ENCODE assay signal across 21 cellular contexts in genomic region chr12:55722948-55723347, GRCh38. TPM values are rescaled to one million over a fixed set of nuclear protein-coding genes. Genes with fewer than 3 reads are reported as not detected.
DNase-seq lines count a peak whose midpoint lies in the region; ATAC-seq and TF ChIP-seq lines count a peak whose summit lies in the region.
"Had no signal": no experiment of that assay in that cellular context is flagged by ENCODE, and none has a peak within 500 bp of the region (broad histone marks: within the 10 kb centered on the region; RNA-seq: fewer than 3 reads in every experiment).

No MANE protein-coding gene starts in this region.

- TF ChIP-seq POLR2A in esophagus squamous epithelium (IDR thresholded peaks at IDR 0.05) (no peak), vagina (IDR thresholded peaks at IDR 0.05) (no peak)

- ATAC-seq in GM21529 (IDR thresholded peaks at IDR 0.05; ENCODE audit: unreplicated experiment): no peak
- ATAC-seq: CD8-positive, alpha-beta T cell; GM23338 had no signal

- H3K4me1 ChIP-seq in cardiac muscle cell (ENCODE audit: low read depth): peaks cover 6% of the 10 kb centered on the region
- peaks cover 47 to 100% (median 80%) of the 10 kb centered on the region in 3 donors for H3K4me1 ChIP-seq in esophagus squamous epithelium
- H3K4me1 ChIP-seq in vagina: peaks cover 67% of the 10 kb centered on the region

- WGBS in esophagus squamous epithelium, 2 donors: 54 to 62% methylated on average over 8 of the region's 8 CpGs

- H3K27me3 ChIP-seq in cardiac muscle cell (no peaks in the 10 kb centered on the region), esophagus squamous epithelium (no peaks in the 10 kb centered on the region), vagina (no peaks in the 10 kb centered on the region)
- H3K27me3 ChIP-seq: colonic mucosa had no signal

- H3K9me3 Mint-ChIP-seq in osteocyte (ENCODE audit: unreplicated experiment): no peaks in the 10 kb centered on the region
- peaks cover 0 to 4% (median 0%) of the 10 kb centered on the region in 7 donors for H3K9me3 Mint-ChIP-seq in CD14-positive monocyte
- H3K9me3 Mint-ChIP-seq: CD8-positive, alpha-beta T cell; GM23338; T-helper 1 cell treated with Interleukin-12 subunit alpha and Interleukin-12 subunit beta and Interleukin-4 antibody, amounts not matched to agents 30 μg/mL and 1 μg/mL, for 36 hours had no signal

- peaks cover 25% of the 10 kb centered on the region for H3K36me3 Mint-ChIP-seq in osteocyte (ENCODE audit: unreplicated experiment)
- H3K36me3 Mint-ChIP-seq in CD14-positive monocyte: peaks cover 61 to 80% of the 10 kb centered on the region in 2 donors

- TF ChIP-seq CTCF in cardiac muscle cell (IDR thresholded peaks at IDR 0.05; ENCODE audit: low read depth, low read length) (no peak), esophagus squamous epithelium (IDR thresholded peaks at IDR 0.05) (no peak), osteocyte (IDR thresholded peaks at IDR 0.05) (no peak), vagina (IDR thresholded peaks at IDR 0.05) (no peak), CD14-positive monocyte (IDR thresholded peaks at IDR 0.05) (no peak)

- H3K4me1 Mint-ChIP-seq in osteocyte (ENCODE audit: unreplicated experiment): peaks cover 60% of the 10 kb centered on the region
- peaks cover 62% of the 10 kb centered on the region for H3K4me1 Mint-ChIP-seq in CD14-positive monocyte

- intact Hi-C loops in cardiac septum (cut with DNase I): no loop called here
- intact Hi-C loops in esophagus squamous epithelium (cut with DNase I): no loop called here
- intact Hi-C loops in vagina (cut with DNase I): no loop called here
- intact Hi-C loops in CD14-positive monocyte (cut with micrococcal nuclease): loop anchor here in 1 of 2 donors (5.0 kb wide), 1 partner anchor 66 kb away; no protein-coding TSS in a partner anchor

- H3K4me3 Mint-ChIP-seq in osteocyte (ENCODE audit: unreplicated experiment) (no peak overlapping the region), CD14-positive monocyte (no peak overlapping the region)
- H3K4me3 Mint-ChIP-seq: CD8-positive, alpha-beta T cell; GM23338; T-helper 1 cell treated with Interleukin-12 subunit alpha and Interleukin-12 subunit beta and Interleukin-4 antibody, amounts not matched to agents 30 μg/mL and 1 μg/mL, for 36 hours had no signal

- H3K27me3 Mint-ChIP-seq in osteocyte (ENCODE audit: unreplicated experiment) (no peaks in the 10 kb centered on the region), CD14-positive monocyte (ENCODE audit: low read depth in 3 of 3) (no peaks in the 10 kb centered on the region)

- H3K27ac Mint-ChIP-seq in osteocyte (ENCODE audit: unreplicated experiment): peak overlapping the region; percentile 47
- peak overlapping the region in 2 of 7 donors; percentile 37 to 53 for H3K27ac Mint-ChIP-seq in CD14-positive monocyte
- H3K27ac Mint-ChIP-seq: CD8-positive, alpha-beta T cell; T-helper 1 cell treated with Interleukin-12 subunit alpha and Interleukin-12 subunit beta and Interleukin-4 antibody, amounts not matched to agents 30 μg/mL and 1 μg/mL, for 36 hours had no signal

- H3K4me3 ChIP-seq in cardiac muscle cell (no peak overlapping the region), esophagus squamous epithelium (no peak overlapping the region), vagina (no peak overlapping the region)
- H3K4me3 ChIP-seq: colonic mucosa, GM23338, skin epidermis had no signal

- H3K27ac ChIP-seq in cardiac muscle cell (peak overlapping the region; percentile 21), esophagus squamous epithelium (peak overlapping the region in 3 of 4 donors; percentile 22 to 98 (median 63)), vagina (peak overlapping the region; percentile 20)
- H3K27ac ChIP-seq: colonic mucosa, KMS-11 had no signal

- peaks cover 11% of the 10 kb centered on the region for H3K36me3 ChIP-seq in cardiac muscle cell
- H3K36me3 ChIP-seq in esophagus squamous epithelium: peaks cover 9 to 44% (median 23%) of the 10 kb centered on the region in 3 donors
- peaks cover 0 to 24% of the 10 kb centered on the region in 2 donors for H3K36me3 ChIP-seq in vagina
- H3K36me3 ChIP-seq: colonic mucosa had no signal

- H3K9me3 ChIP-seq in cardiac muscle cell (ENCODE audit: low read depth) (no peaks in the 10 kb centered on the region), esophagus squamous epithelium (no peaks in the 10 kb centered on the region), vagina (no peaks in the 10 kb centered on the region)
- H3K9me3 ChIP-seq: colonic mucosa had no signal

- DNase-seq in cardiac muscle cell (ENCODE audit: low read depth in 1 of 2, low spot score in 1 of 2) (no peak), cardiac septum (ENCODE audit: low spot score) (no peak), esophagus squamous epithelium (lab: John Stamatoyannopoulos, UW) (no peak), osteocyte (ENCODE audit: extremely low spot score, unreplicated experiment) (no peak), vagina (ENCODE audit: extremely low spot score in 2 of 2) (no peak), NCI-H226 (no peak), CD14-positive monocyte (ENCODE audit: low spot score) (no peak)
- DNase-seq: activated CD4-positive, CD25-positive, alpha-beta regulatory T cell; activated effector memory CD4-positive, alpha-beta T cell treated with Interleukin-2 at 50 U/mL for 16 hours; amniotic stem cell; CD8-positive, alpha-beta T cell; colonic mucosa; EL; mammary epithelial cell; NCI-H1417; NCI-H2171 treated with DMSO at 0.1 percent for 48 hours had no signal

RNA-seq across cellular contexts. Expression of gene RDH5, which starts 2.8 kb away (rescaled TPM):
- total RNA-seq in cardiac muscle cell: 10.1 and 11.2 TPM in 2 replicates
- 6.6 and 12.6 TPM in 2 replicates for polyA plus RNA-seq in cardiac muscle cell
- 26.3 TPM for total RNA-seq in cardiac septum
- total RNA-seq in esophagus squamous epithelium: 10 to 100 TPM in 1 of 4 donors, 1 to 10 TPM in 3; 1.3 to 13.5 (median 4.1) TPM
- total RNA-seq in osteocyte: 4.1 and 5.9 TPM in 2 replicates
- total RNA-seq in vagina: 10.6 TPM
- 1 to 10 TPM; 1.2 TPM for polyA plus RNA-seq in CD14-positive monocyte

RNA-seq across cellular contexts. Expression of gene CD63, which starts 5.9 kb away (rescaled TPM):
- total RNA-seq in cardiac muscle cell (268 and 584 TPM in 2 replicates), cardiac septum (914 TPM), esophagus squamous epithelium (100 to 1,000 TPM; 144 to 349 (median 264) TPM), osteocyte (1,511 and 1,600 TPM in 2 replicates), vagina (568 TPM)
- polyA plus RNA-seq in cardiac muscle cell (694 and 1,103 TPM in 2 replicates), CD14-positive monocyte (1,000 to 10,000 TPM in 1 of 2 donors, 100 to 1,000 TPM in 1; 988 to 1,099 TPM)

RNA-seq across cellular contexts. Expression of gene BLOC1S1, which starts 7.1 kb away (rescaled TPM):
- total RNA-seq in cardiac muscle cell (133 and 194 TPM in 2 replicates), cardiac septum (97.7 TPM), esophagus squamous epithelium (100 to 1,000 TPM; 117 to 211 (median 178) TPM), osteocyte (99.4 and 103 TPM in 2 replicates), vagina (173 TPM)
- polyA plus RNA-seq in cardiac muscle cell (147 and 159 TPM in 2 replicates), CD14-positive monocyte (100 to 1,000 TPM; 222 to 223 TPM)

RNA-seq across cellular contexts. Expression of gene ITGA7, which starts 15.2 kb away (rescaled TPM):
- total RNA-seq in cardiac muscle cell: 93.9 and 101 TPM in 2 replicates
- 32.9 and 39.5 TPM in 2 replicates for polyA plus RNA-seq in cardiac muscle cell
- total RNA-seq in cardiac septum: 806 TPM
- total RNA-seq in esophagus squamous epithelium: 10 to 100 TPM in 2 of 4 donors, 1 to 10 TPM in 2; 1.1 to 26.3 (median 10.5) TPM
- total RNA-seq in osteocyte: 5.1 and 5.7 TPM in 2 replicates
- 23.6 TPM for total RNA-seq in vagina
- under 1 TPM; 0.23 to 0.55 TPM for polyA plus RNA-seq in CD14-positive monocyte

RNA-seq across cellular contexts. Expression of gene GDF11, which starts 20.0 kb away (rescaled TPM):
- 53.1 and 54.2 TPM in 2 replicates for total RNA-seq in cardiac muscle cell
- polyA plus RNA-seq in cardiac muscle cell: 13.5 and 14.1 TPM in 2 replicates
- 18.0 TPM for total RNA-seq in cardiac septum
- total RNA-seq in esophagus squamous epithelium: 1 to 10 TPM in 3 of 4 donors, under 1 TPM in 1; 0.19 to 1.9 (median 1.5) TPM
- total RNA-seq in osteocyte: 11.6 and 14.0 TPM in 2 replicates
- total RNA-seq in vagina: 7.6 TPM
- polyA plus RNA-seq in CD14-positive monocyte: under 1 TPM; 0.08 to 0.09 TPM
